ENCODE assay signal across 12 cellular contexts in the genomic region with DNA sequence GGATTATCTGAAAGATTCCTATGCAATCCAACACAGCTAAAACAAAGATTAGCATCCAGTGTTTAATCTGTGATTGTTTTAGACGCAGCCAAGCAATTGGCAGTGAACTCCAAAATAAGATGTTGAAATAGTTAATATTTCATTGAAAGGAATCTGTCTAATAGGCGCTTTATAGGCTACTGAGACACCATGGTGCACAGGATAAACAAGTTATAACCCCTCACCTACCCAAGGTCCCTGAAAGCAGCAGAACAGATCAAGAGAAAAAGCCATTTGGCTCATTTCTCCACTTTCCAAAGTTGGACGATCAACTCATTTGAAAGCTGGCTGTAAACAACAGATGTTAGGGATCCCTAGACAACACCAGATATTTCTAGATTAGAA. TPM values are rescaled to one million over a fixed set of nuclear protein-coding genes. Genes with fewer than 3 reads are reported as not detected.
A peak's percentile ranks its signal among the peaks of the same experiment; 100 is the strongest.
DNase-seq lines count a peak whose midpoint lies in the region; ATAC-seq and TF ChIP-seq lines count a peak whose summit lies in the region.
"Had no signal": no experiment of that assay in that cellular context is flagged by ENCODE, and none has a peak within 500 bp of the region (broad histone marks: within the 10 kb centered on the region; RNA-seq: fewer than 3 reads in every experiment).

No MANE protein-coding gene starts in this region.

- no peak overlapping the region for H3K27ac Mint-ChIP-seq in stimulated activated memory B cell treated with anti-CD40 and anti-IgM and Interleukin-4, amounts not matched to agents 10 μg/mL and 1 μg/mL and 100 μg/mL, for 72 hours
- no peak overlapping the region for H3K27ac Mint-ChIP-seq in activated CD4-positive, alpha-beta T cell treated with anti-CD3 and anti-CD28 coated beads, Interleukin-2, amount 10 ng/mL, durations not matched to agents 24 days and 14 days
- H3K27ac Mint-ChIP-seq: stimulated activated naive CD8-positive, alpha-beta T cell treated with anti-CD3 and anti-CD28 coated beads, Interleukin-15, amount 100 ng/mL, for 72 hours had no signal

- no peaks in the 10 kb centered on the region for H3K9me3 Mint-ChIP-seq in stimulated activated memory B cell treated with anti-CD40 and anti-IgM and Interleukin-4, amounts not matched to agents 10 μg/mL and 1 μg/mL and 100 μg/mL, for 72 hours
- H3K9me3 Mint-ChIP-seq in activated CD4-positive, alpha-beta T cell treated with anti-CD3 and anti-CD28 coated beads, Interleukin-2, amount 10 ng/mL, durations not matched to agents 24 days and 14 days = no peaks in the 10 kb centered on the region
- H3K9me3 Mint-ChIP-seq: stimulated activated naive CD8-positive, alpha-beta T cell treated with anti-CD3 and anti-CD28 coated beads, Interleukin-15, amount 100 ng/mL, for 72 hours had no signal

- intact Hi-C loops in mammary epithelial cell (cut with micrococcal nuclease) = loop anchor here (2.0 to 5.0 kb wide), 2 partner anchors 184 to 607 kb away; no protein-coding TSS in a partner anchor
- intact Hi-C loops in tibial artery (cut with DNase I; ENCODE audit: low total_unique reads) = no loop called here
- intact Hi-C loops in activated CD4-positive, alpha-beta T cell treated with anti-CD3 and anti-CD28 coated beads, Interleukin-2, amount 10 ng/mL, durations not matched to agents 24 days and 14 days (cut with micrococcal nuclease) = no loop called here

- peaks cover 29% of the 10 kb centered on the region for H3K36me3 Mint-ChIP-seq in stimulated activated memory B cell treated with anti-CD40 and anti-IgM and Interleukin-4, amounts not matched to agents 10 μg/mL and 1 μg/mL and 100 μg/mL, for 72 hours
- H3K36me3 Mint-ChIP-seq in activated CD4-positive, alpha-beta T cell treated with anti-CD3 and anti-CD28 coated beads, Interleukin-2, amount 10 ng/mL, durations not matched to agents 24 days and 14 days (ENCODE audit: low read depth) = peaks cover 28% of the 10 kb centered on the region

- DNase-seq in NCI-H2171 treated with DMSO at 0.1 percent for 48 hours (lab: John Stamatoyannopoulos, UW) = peak; percentile 36
- DNase-seq in NCI-H2171 (lab: John Stamatoyannopoulos, UW) = no peak
- no peak for DNase-seq in mammary epithelial cell
- DNase-seq in midbrain (lab: John Stamatoyannopoulos, UW) = peak; percentile 31
- no peak for DNase-seq in tibial artery
- DNase-seq in activated CD4-positive, alpha-beta T cell treated with anti-CD3 and anti-CD28 coated beads, Interleukin-2, amount 10 ng/mL, durations not matched to agents 24 days and 14 days = no peak
- DNase-seq: activated T-cell treated with anti-CD3 and anti-CD28 coated beads for 4 hours; hippocampal formation; NCI-H1930; stimulated activated naive CD8-positive, alpha-beta T cell treated with anti-CD3 and anti-CD28 coated beads, Interleukin-15, amount 100 ng/mL, for 72 hours had no signal

- H4K20me1 ChIP-seq in mammary epithelial cell (ENCODE audit: insufficient read depth, low read length) = peaks cover 10% of the 10 kb centered on the region

- H2AFZ ChIP-seq in mammary epithelial cell (ENCODE audit: low read depth, low read length) = no peak overlapping the region

- H3K27me3 ChIP-seq in mammary epithelial cell (ENCODE audit: insufficient read depth, low read length) (no peaks in the 10 kb centered on the region), tibial artery (no peaks in the 10 kb centered on the region)

- H3K36me3 ChIP-seq in mammary epithelial cell (ENCODE audit: insufficient read depth, low read length) (peaks cover 14% of the 10 kb centered on the region), tibial artery (peaks cover 15 to 23% (median 22%) of the 10 kb centered on the region in 3 donors)

- no peak for ATAC-seq in stimulated activated memory B cell treated with anti-CD40 and anti-IgM and Interleukin-4, amounts not matched to agents 10 μg/mL and 1 μg/mL and 100 μg/mL, for 72 hours
- ATAC-seq in HG02588 (IDR thresholded peaks at IDR 0.05; ENCODE audit: unreplicated experiment) = no peak
- ATAC-seq: stimulated activated naive CD8-positive, alpha-beta T cell treated with anti-CD3 and anti-CD28 coated beads, Interleukin-15, amount 100 ng/mL, for 72 hours had no signal

- dilution Hi-C loops in mammary epithelial cell (cut with HindIII; ENCODE audit: low sequenced_read_pairs) = no loop called here

- CTCF ChIA-PET in mammary epithelial cell (lab: Charles Lee; ENCODE audit: low non-redundant PET) = interaction anchor here (0.6 kb wide), 1 partner anchor 21 kb away, joined by 3 read pairs; no protein-coding TSS in a partner anchor

- H3K27ac ChIP-seq in mammary epithelial cell (ENCODE audit: insufficient read depth, low read depth, low read length) (no peak overlapping the region), tibial artery (peak overlapping the region; percentile 12 to 52)

- H3K27me3 Mint-ChIP-seq in stimulated activated memory B cell treated with anti-CD40 and anti-IgM and Interleukin-4, amounts not matched to agents 10 μg/mL and 1 μg/mL and 100 μg/mL, for 72 hours = no peaks in the 10 kb centered on the region
- H3K27me3 Mint-ChIP-seq in activated CD4-positive, alpha-beta T cell treated with anti-CD3 and anti-CD28 coated beads, Interleukin-2, amount 10 ng/mL, durations not matched to agents 24 days and 14 days = no peaks in the 10 kb centered on the region
- H3K27me3 Mint-ChIP-seq: stimulated activated naive CD8-positive, alpha-beta T cell treated with anti-CD3 and anti-CD28 coated beads, Interleukin-15, amount 100 ng/mL, for 72 hours had no signal

- H3K9me3 ChIP-seq in mammary epithelial cell (replicated peaks; ENCODE audit: insufficient read depth, low read length) (no peaks in the 10 kb centered on the region), tibial artery (no peaks in the 10 kb centered on the region)

- H3K9ac ChIP-seq in mammary epithelial cell (ENCODE audit: insufficient read depth, low read length) = no peak overlapping the region

- no peak overlapping the region for H3K4me3 ChIP-seq in mammary epithelial cell (replicated peaks in 1 of 3; ENCODE audit: insufficient read depth in 1 of 3, low read depth in 2 of 3, low read length in 3 of 3)
- H3K4me3 ChIP-seq in tibial artery = no peak overlapping the region

- H3K79me2 ChIP-seq in mammary epithelial cell (ENCODE audit: insufficient read depth, low read length) = peaks cover 93% of the 10 kb centered on the region

- H3K4me1 Mint-ChIP-seq in stimulated activated memory B cell treated with anti-CD40 and anti-IgM and Interleukin-4, amounts not matched to agents 10 μg/mL and 1 μg/mL and 100 μg/mL, for 72 hours = peaks cover 14% of the 10 kb centered on the region
- peaks cover 29% of the 10 kb centered on the region for H3K4me1 Mint-ChIP-seq in activated CD4-positive, alpha-beta T cell treated with anti-CD3 and anti-CD28 coated beads, Interleukin-2, amount 10 ng/mL, durations not matched to agents 24 days and 14 days

- BruUV-seq in mammary epithelial cell (replicated peaks; lab: Mats Ljungman, UMichigan) = no TSS peak

- 21% methylated on average over 3 of the region's 3 CpGs for WGBS in mammary epithelial cell (ENCODE audit: low coverage, missing lambda C conversion rate)

- in situ Hi-C loops in mammary epithelial cell (cut with MboI; ENCODE audit: low sequenced_read_pairs in 2 of 2) = loop anchor here in 1 of 2 donors (25.0 kb wide), 1 partner anchor 602 kb away; no protein-coding TSS in a partner anchor

- H3K4me1 ChIP-seq in mammary epithelial cell (ENCODE audit: insufficient read depth, low read length) = peaks cover 19% of the 10 kb centered on the region
- H3K4me1 ChIP-seq in tibial artery = peaks cover 0 to 55% (median 24%) of the 10 kb centered on the region in 4 donors

- H3K4me3 Mint-ChIP-seq in stimulated activated memory B cell treated with anti-CD40 and anti-IgM and Interleukin-4, amounts not matched to agents 10 μg/mL and 1 μg/mL and 100 μg/mL, for 72 hours = no peak overlapping the region
- no peak overlapping the region for H3K4me3 Mint-ChIP-seq in activated CD4-positive, alpha-beta T cell treated with anti-CD3 and anti-CD28 coated beads, Interleukin-2, amount 10 ng/mL, durations not matched to agents 24 days and 14 days
- H3K4me3 Mint-ChIP-seq: stimulated activated naive CD8-positive, alpha-beta T cell treated with anti-CD3 and anti-CD28 coated beads, Interleukin-15, amount 100 ng/mL, for 72 hours had no signal

- no peak for TF ChIP-seq CTCF in mammary epithelial cell (conservative IDR thresholded peaks at IDR 0.05 in 1 of 2, IDR thresholded peaks at IDR 0.05 in 1 of 2; ENCODE audit: extremely low read depth in 1 of 2, insufficient read depth in 1 of 2, low read depth in 1 of 2, low read length in 2 of 2)
- TF ChIP-seq CTCF in tibial artery (IDR thresholded peaks at IDR 0.05) = no peak

- H3K4me2 ChIP-seq in mammary epithelial cell (ENCODE audit: insufficient read depth, low read depth, low read length) = peak overlapping the region; percentile 42

RNA-seq across cellular contexts. Expression of gene PUM3, which starts 4.9 kb away (rescaled TPM):
- total RNA-seq in mammary epithelial cell = 10 to 100 TPM; 38.8 to 80.9 TPM
- polyA plus RNA-seq in mammary epithelial cell = 38.0 TPM
- polyA minus RNA-seq in mammary epithelial cell = 4.0 TPM
- total RNA-seq in activated CD4-positive, alpha-beta T cell treated with anti-CD3 and anti-CD28 coated beads, Interleukin-2, amount 10 ng/mL, durations not matched to agents 24 days and 14 days = 155 and 162 TPM in 2 replicates

Comparison
In these comparisons a context has a peak if more than half of its experiments do, and no peak if none do; other contexts are left out.
1. DNase-seq: peak in NCI-H2171 treated with DMSO at 0.1 percent for 48 hours (single experiment) and midbrain (single experiment); none in NCI-H2171 (single experiment), mammary epithelial cell (single experiment), tibial artery (0 of 2) and activated CD4-positive, alpha-beta T cell treated with anti-CD3 and anti-CD28 coated beads, Interleukin-2, amount 10 ng/mL, durations not matched to agents 24 days and 14 days (single experiment).